ENCODE assay signal across 8 cellular contexts in genomic region chr12:58426437-58426836, GRCh38.
DNase-seq lines count a peak whose midpoint lies in the region; FAIRE-seq and TF ChIP-seq lines count a peak whose summit lies in the region.
"Not testable (repeated sequence)": the region's sequence is repeated elsewhere in the genome, so short reads cannot be mapped to it uniquely, and the experiment has no call there.

No MANE protein-coding gene starts in this region.

- not testable (repeated sequence) for H3K79me2 ChIP-seq in KMS-11 (ENCODE audit: insufficient read depth, low read depth); endothelial cell of umbilical vein (ENCODE audit: control insufficient read depth, insufficient read depth, low read length)

- H3K79me1 ChIP-seq in mesenchymal stem cell (replicated peaks; ENCODE audit: low read length, poor library complexity, severe bottlenecking), result not testable (repeated sequence)

- dilution Hi-C loops in endothelial cell of umbilical vein (cut with MboI; ENCODE audit: extremely low pct_ligation_motif_present, low sequenced_read_pairs), result not testable (repeated sequence)

- H3K36me3 ChIP-seq in CD4-positive, alpha-beta memory T cell (ENCODE audit: insufficient read depth, low read length); KMS-11 (ENCODE audit: insufficient read depth); adipocyte (ENCODE audit: control insufficient read depth, insufficient read depth, low read length, severe bottlenecking); endothelial cell of umbilical vein (ENCODE audit: control insufficient read depth in 2 of 2, extremely low read depth in 1 of 2, insufficient read depth in 2 of 2, low read length in 2 of 2); mesenchymal stem cell (ENCODE audit: control insufficient read depth in 1 of 2, insufficient read depth in 2 of 2, low read depth in 1 of 2, low read length in 2 of 2); transverse colon: not testable (repeated sequence)

- TF ChIP-seq EP300 in transverse colon (IDR thresholded peaks at IDR 0.05; ENCODE audit: low read depth), result not testable (repeated sequence)

- not testable (repeated sequence) for DNase-seq in CD4-positive, alpha-beta memory T cell; T-helper 2 cell treated with Interferon-gamma antibody and Interleukin-4, amounts not matched to agents 5 μg/mL and 100 μg/mL, for 36 hours (ENCODE audit: low spot score); adipocyte (ENCODE audit: low read depth); endothelial cell of umbilical vein (ENCODE audit: low read depth, low spot score); mesenchymal stem cell; progenitor cell of endocrine pancreas (ENCODE audit: low spot score, unreplicated experiment); transverse colon

- H4K91ac ChIP-seq in mesenchymal stem cell (ENCODE audit: low read length), result peak overlapping the region; percentile 94

- peak overlapping the region; percentile 29 for H2BK120ac ChIP-seq in mesenchymal stem cell (ENCODE audit: low read depth, low read length)

- H3K14ac ChIP-seq in mesenchymal stem cell (ENCODE audit: low read length in 2 of 2), result peak overlapping the region in 1 of 2 experiments; percentile 71

- H3K9me3 Mint-ChIP-seq in CD4-positive, alpha-beta memory T cell, result not testable (repeated sequence)
- H3K9me3 Mint-ChIP-seq in T-helper 2 cell treated with Interferon-gamma antibody and Interleukin-4, amounts not matched to agents 5 μg/mL and 100 μg/mL, for 36 hours, result peaks cover 12% of the 10 kb centered on the region
- H3K9me3 Mint-ChIP-seq in progenitor cell of endocrine pancreas (ENCODE audit: low read depth), result peaks cover 24% of the 10 kb centered on the region

- H4K20me1 ChIP-seq in KMS-11 (ENCODE audit: insufficient read depth); endothelial cell of umbilical vein (replicated peaks; ENCODE audit: control insufficient read depth, extremely low read depth, insufficient read depth, low read length): not testable (repeated sequence)

- CTCF ChIA-PET in CD4-positive, alpha-beta memory T cell (lab: Charles Lee; ENCODE audit: partially characterized antibody), result interaction anchor here (1.3 to 1.5 kb wide), 2 partner anchors 9 to 17 kb away, joined by 4 to 5 read pairs; no protein-coding TSS in a partner anchor
- CTCF ChIA-PET in endothelial cell of umbilical vein (lab: Charles Lee), result interaction anchor here (1.2 to 4.9 kb wide), 7 partner anchors 9 to 250 kb away, joined by 3 to 66 read pairs (median 10); no protein-coding TSS in a partner anchor

- intact Hi-C loops in CD4-positive, alpha-beta memory T cell (cut with micrococcal nuclease); transverse colon (cut with DNase I; ENCODE audit: low total_unique reads): not testable (repeated sequence)
- intact Hi-C loops in endothelial cell of umbilical vein (cut with micrococcal nuclease), result loop anchor here (2.0 to 5.0 kb wide), 2 partner anchors 80 to 159 kb away; no protein-coding TSS in a partner anchor

- not testable (repeated sequence) for H3K9me3 ChIP-seq in CD4-positive, alpha-beta memory T cell (ENCODE audit: control insufficient read depth in 1 of 2, low read length in 2 of 2); adipocyte (ENCODE audit: control insufficient read depth, low read length); endothelial cell of umbilical vein (replicated peaks; ENCODE audit: control insufficient read depth, insufficient read depth, low read length); mesenchymal stem cell (ENCODE audit: control insufficient read depth, low read length); transverse colon

- H3K9me1 ChIP-seq in endothelial cell of umbilical vein (replicated peaks; ENCODE audit: control insufficient read depth, extremely low read depth, insufficient read depth, low read length), result not testable (repeated sequence)

- H4K8ac ChIP-seq in mesenchymal stem cell (ENCODE audit: low read length), result peak overlapping the region; percentile 84

- H3K27ac ChIP-seq in CD4-positive, alpha-beta memory T cell (ENCODE audit: low read depth, low read length), result not testable (repeated sequence)
- peak overlapping the region; percentile 85 for H3K27ac ChIP-seq in KMS-11
- H3K27ac ChIP-seq in endothelial cell of umbilical vein (ENCODE audit: insufficient read depth, low read depth, low read length), result peak overlapping the region; percentile 85
- peak overlapping the region; percentile 99 for H3K27ac ChIP-seq in mesenchymal stem cell (ENCODE audit: low read length, poor library complexity, severe bottlenecking)
- H3K27ac ChIP-seq in transverse colon, result peak overlapping the region; percentile 61 to 73 (median 66)

- TF ChIP-seq CTCF in KMS-11 (conservative IDR thresholded peaks at IDR 0.05; ENCODE audit: low read depth, low read length); endothelial cell of umbilical vein (IDR thresholded peaks at IDR 0.05; ENCODE audit: extremely low read depth in 1 of 2, insufficient read depth in 1 of 2, low read depth in 1 of 2, low read length in 2 of 2); progenitor cell of endocrine pancreas (IDR thresholded peaks at IDR 0.05; ENCODE audit: unreplicated experiment); transverse colon (IDR thresholded peaks at IDR 0.05): not testable (repeated sequence)

- H3K9ac ChIP-seq in KMS-11 (peak overlapping the region; percentile 54), adipocyte (ENCODE audit: low read length) (peak overlapping the region; percentile 85), endothelial cell of umbilical vein (replicated peaks; ENCODE audit: extremely low read depth, insufficient read depth, low read length) (peak overlapping the region; percentile 48), mesenchymal stem cell (ENCODE audit: low read length) (peak overlapping the region; percentile 79)

- not testable (repeated sequence) for H3K27me3 Mint-ChIP-seq in CD4-positive, alpha-beta memory T cell; progenitor cell of endocrine pancreas
- peaks cover 29% of the 10 kb centered on the region for H3K27me3 Mint-ChIP-seq in T-helper 2 cell treated with Interferon-gamma antibody and Interleukin-4, amounts not matched to agents 5 μg/mL and 100 μg/mL, for 36 hours (ENCODE audit: low read depth)

- H3K4me3 ChIP-seq in CD4-positive, alpha-beta memory T cell (ENCODE audit: low read length in 2 of 2); KMS-11 (IDR thresholded peaks at IDR 0.05; ENCODE audit: insufficient read depth, low read depth, low read length); adipocyte (ENCODE audit: low read length); endothelial cell of umbilical vein (replicated peaks in 1 of 3; ENCODE audit: insufficient read depth in 1 of 3, low read depth in 1 of 3, low read length in 3 of 3); mesenchymal stem cell (ENCODE audit: insufficient read depth in 1 of 2, low read depth in 1 of 2, low read length in 2 of 2); transverse colon: not testable (repeated sequence)

- not testable (repeated sequence) for BruUV-seq in endothelial cell of umbilical vein (replicated peaks; lab: Mats Ljungman, UMichigan)

- peak overlapping the region; percentile 99 for H2AK5ac ChIP-seq in mesenchymal stem cell (ENCODE audit: low read length, severe bottlenecking)

- H3K4me3 Mint-ChIP-seq in CD4-positive, alpha-beta memory T cell, result not testable (repeated sequence)
- peak overlapping the region; percentile 68 for H3K4me3 Mint-ChIP-seq in T-helper 2 cell treated with Interferon-gamma antibody and Interleukin-4, amounts not matched to agents 5 μg/mL and 100 μg/mL, for 36 hours
- H3K4me3 Mint-ChIP-seq in progenitor cell of endocrine pancreas (ENCODE audit: low read depth), result peak overlapping the region; percentile 7

- peaks cover 19% of the 10 kb centered on the region for H3K4me1 ChIP-seq in CD4-positive, alpha-beta memory T cell (ENCODE audit: insufficient read depth, low read length)
- H3K4me1 ChIP-seq in KMS-11 (ENCODE audit: low read depth, poor library complexity, severe bottlenecking), result peaks cover 56% of the 10 kb centered on the region
- H3K4me1 ChIP-seq in adipocyte (ENCODE audit: control insufficient read depth, insufficient read depth, low read length), result peaks cover 29% of the 10 kb centered on the region
- H3K4me1 ChIP-seq in endothelial cell of umbilical vein (ENCODE audit: control insufficient read depth, extremely low read depth, insufficient read depth, low read length), result peaks cover 25% of the 10 kb centered on the region
- H3K4me1 ChIP-seq in mesenchymal stem cell (ENCODE audit: control insufficient read depth, insufficient read depth, low read depth, low read length), result not testable (repeated sequence)
- peaks cover 4 to 22% (median 17%) of the 10 kb centered on the region in 4 donors for H3K4me1 ChIP-seq in transverse colon

- POLR2A ChIA-PET in CD4-positive, alpha-beta memory T cell (lab: Charles Lee; ENCODE audit: partially characterized antibody); endothelial cell of umbilical vein (lab: Charles Lee): not testable (repeated sequence)

- not testable (repeated sequence) for FAIRE-seq in endothelial cell of umbilical vein (lab: Jason Lieb, UNC)

- H3K36me3 Mint-ChIP-seq in CD4-positive, alpha-beta memory T cell; T-helper 2 cell treated with Interferon-gamma antibody and Interleukin-4, amounts not matched to agents 5 μg/mL and 100 μg/mL, for 36 hours (ENCODE audit: low read depth); progenitor cell of endocrine pancreas (ENCODE audit: insufficient read depth): not testable (repeated sequence)

- peak overlapping the region; percentile 92 to 97 for H3K18ac ChIP-seq in mesenchymal stem cell (ENCODE audit: low read depth in 1 of 2, low read length in 2 of 2)

- WGBS in mesenchymal stem cell, result 71% methylated on average over 3 of the region's 3 CpGs
- WGBS in transverse colon (ENCODE audit: low coverage in 1 of 2), 2 donors, result 85% methylated on average over 3 of the region's 3 CpGs; no CpG with 5 or more reads in 1 of the 2 donors

- TF ChIP-seq POLR2A in endothelial cell of umbilical vein (IDR thresholded peaks at IDR 0.05; ENCODE audit: low read depth, low read length); transverse colon (IDR thresholded peaks at IDR 0.05): not testable (repeated sequence)

- H3K4me1 Mint-ChIP-seq in CD4-positive, alpha-beta memory T cell, result peaks cover 5 to 26% (median 12%) of the 10 kb centered on the region in 4 donors
- H3K4me1 Mint-ChIP-seq in T-helper 2 cell treated with Interferon-gamma antibody and Interleukin-4, amounts not matched to agents 5 μg/mL and 100 μg/mL, for 36 hours (ENCODE audit: low read depth), result peaks cover 38% of the 10 kb centered on the region
- H3K4me1 Mint-ChIP-seq in progenitor cell of endocrine pancreas (ENCODE audit: low read depth), result peaks cover 20% of the 10 kb centered on the region

- peak overlapping the region; percentile 93 for H3K4me2 ChIP-seq in KMS-11
- not testable (repeated sequence) for H3K4me2 ChIP-seq in endothelial cell of umbilical vein (ENCODE audit: insufficient read depth, low read length); mesenchymal stem cell (ENCODE audit: low read length, poor library complexity, severe bottlenecking)

- H2AFZ ChIP-seq in KMS-11 (ENCODE audit: low read depth), result peak overlapping the region; percentile 58
- H2AFZ ChIP-seq in endothelial cell of umbilical vein (ENCODE audit: low read depth, low read length); mesenchymal stem cell (ENCODE audit: low read depth, low read length): not testable (repeated sequence)

- H3K27me3 ChIP-seq in CD4-positive, alpha-beta memory T cell (ENCODE audit: insufficient read depth, low read length); KMS-11 (ENCODE audit: insufficient read depth, low read depth); adipocyte (replicated peaks; ENCODE audit: control insufficient read depth, insufficient read depth, low read length); endothelial cell of umbilical vein (ENCODE audit: control insufficient read depth in 2 of 2, insufficient read depth in 2 of 2, low read length in 2 of 2); mesenchymal stem cell (ENCODE audit: control insufficient read depth in 1 of 2, insufficient read depth in 1 of 2, low read length in 2 of 2); transverse colon: not testable (repeated sequence)

- peak overlapping the region; percentile 86 to 89 for H2BK12ac ChIP-seq in mesenchymal stem cell (ENCODE audit: low read length in 2 of 2)

- peak overlapping the region; percentile 10 to 96 for H3K4ac ChIP-seq in mesenchymal stem cell (ENCODE audit: low read depth in 1 of 2, low read length in 2 of 2)

- H2BK5ac ChIP-seq in mesenchymal stem cell (ENCODE audit: low read depth, low read length, poor library complexity, severe bottlenecking), result peak overlapping the region; percentile 51

- in situ Hi-C loops in transverse colon (cut with MboI; ENCODE audit: low pct_ligation_motif_present in 1 of 4, low pct_unique_long_range_greater_than_20kb in 1 of 4, low sequenced_read_pairs in 3 of 4), result not testable (repeated sequence)

- H2BK15ac ChIP-seq in mesenchymal stem cell (ENCODE audit: low read depth, poor library complexity, severe bottlenecking), result not testable (repeated sequence)

- peak overlapping the region in 1 of 2 experiments; percentile 78 for H3K23ac ChIP-seq in mesenchymal stem cell (ENCODE audit: low read length in 2 of 2)

- H3K27ac Mint-ChIP-seq in CD4-positive, alpha-beta memory T cell, result peak overlapping the region in 4 of 7 donors; percentile 2 to 58 (median 38)
- H3K27ac Mint-ChIP-seq in T-helper 2 cell treated with Interferon-gamma antibody and Interleukin-4, amounts not matched to agents 5 μg/mL and 100 μg/mL, for 36 hours, result not testable (repeated sequence)
- H3K27ac Mint-ChIP-seq in progenitor cell of endocrine pancreas, result peak overlapping the region; percentile 97
